Comparison of ENCODE assay signal across 12 cellular contexts in genomic region chr5:97355775-97356174, GRCh38.
DNase-seq lines count a peak whose midpoint lies in the region; ATAC-seq lines count a peak whose summit lies in the region.
"Had no signal": no experiment of that assay in that cellular context is flagged by ENCODE, and none has a peak within 500 bp of the region (broad histone marks: within the 10 kb centered on the region; RNA-seq: fewer than 3 reads in every experiment).

No MANE protein-coding gene starts in this region.

- no peaks in the 10 kb centered on the region for H3K27me3 ChIP-seq in Karpas-422 (ENCODE audit: low read length)
- H3K27me3 ChIP-seq: ascending aorta had no signal

- H3K4me1 ChIP-seq in Karpas-422 (ENCODE audit: low read length) = no peaks in the 10 kb centered on the region
- H3K4me1 ChIP-seq: ascending aorta had no signal

- H4K20me1 ChIP-seq in Karpas-422 (ENCODE audit: insufficient read depth, low read depth, low read length) = no peaks in the 10 kb centered on the region

- H3K36me3 ChIP-seq in Karpas-422 (ENCODE audit: insufficient read depth, low read length) = no peaks in the 10 kb centered on the region
- H3K36me3 ChIP-seq: ascending aorta had no signal

- H3K36me3 Mint-ChIP-seq in stimulated activated naive B cell treated with anti-CD40 and anti-IgM and Interleukin-4, amounts not matched to agents 10 μg/mL and 1 μg/mL and 100 μg/mL, for 72 hours = peaks cover 22 to 64% of the 10 kb centered on the region in 2 donors
- H3K36me3 Mint-ChIP-seq: activated CD8-positive, alpha-beta memory T cell treated with anti-CD3 and anti-CD28 coated beads, Interleukin-2, amount 10 ng/mL, durations not matched to agents 7 days and 5 days; T-cell had no signal

- H3K4me2 ChIP-seq in Karpas-422 (ENCODE audit: low read depth, low read length, poor library complexity, severe bottlenecking) = no peak overlapping the region

- H3K27ac Mint-ChIP-seq in stimulated activated naive B cell treated with anti-CD40 and anti-IgM and Interleukin-4, amounts not matched to agents 10 μg/mL and 1 μg/mL and 100 μg/mL, for 72 hours = peak overlapping the region; percentile 77
- H3K27ac Mint-ChIP-seq: activated CD8-positive, alpha-beta memory T cell treated with anti-CD3 and anti-CD28 coated beads, Interleukin-2, amount 10 ng/mL, durations not matched to agents 7 days and 5 days; T-cell had no signal

- DNase-seq in stimulated activated naive B cell treated with anti-CD40 and anti-IgM and Interleukin-4, amounts not matched to agents 10 μg/mL and 1 μg/mL and 100 μg/mL, for 72 hours = peak; percentile 16
- DNase-seq in Karpas-422 (no peak), nucleus accumbens (lab: John Stamatoyannopoulos, UW) (no peak), NCI-H2107 treated with DMSO at 0.1 percent for 48 hours (lab: John Stamatoyannopoulos, UW; ENCODE audit: unreplicated experiment) (no peak)
- DNase-seq: activated CD8-positive, alpha-beta memory T cell treated with anti-CD3 and anti-CD28 coated beads, Interleukin-2, amount 10 ng/mL, durations not matched to agents 7 days and 5 days; NCI-H524; T-cell had no signal

- peak overlapping the region in 1 of 2 donors; percentile 65 for H3K4me3 Mint-ChIP-seq in stimulated activated naive B cell treated with anti-CD40 and anti-IgM and Interleukin-4, amounts not matched to agents 10 μg/mL and 1 μg/mL and 100 μg/mL, for 72 hours
- H3K4me3 Mint-ChIP-seq: activated CD8-positive, alpha-beta memory T cell treated with anti-CD3 and anti-CD28 coated beads, Interleukin-2, amount 10 ng/mL, durations not matched to agents 7 days and 5 days; T-cell had no signal

- no peak overlapping the region for H2AFZ ChIP-seq in Karpas-422 (ENCODE audit: low read length)

- no peaks in the 10 kb centered on the region for H3K9me3 ChIP-seq in Karpas-422 (ENCODE audit: low read length)

- no peak overlapping the region for H3K27ac ChIP-seq in Karpas-422 (ENCODE audit: low read length)
- H3K27ac ChIP-seq: ascending aorta had no signal

- peaks cover 0 to 3% of the 10 kb centered on the region in 2 donors for H3K4me1 Mint-ChIP-seq in stimulated activated naive B cell treated with anti-CD40 and anti-IgM and Interleukin-4, amounts not matched to agents 10 μg/mL and 1 μg/mL and 100 μg/mL, for 72 hours
- H3K4me1 Mint-ChIP-seq: activated CD8-positive, alpha-beta memory T cell treated with anti-CD3 and anti-CD28 coated beads, Interleukin-2, amount 10 ng/mL, durations not matched to agents 7 days and 5 days; T-cell had no signal

- ATAC-seq in GM19025 (IDR thresholded peaks at IDR 0.05; ENCODE audit: low read depth, unreplicated experiment) (peak; percentile 96), GM21825 (IDR thresholded peaks at IDR 0.05; ENCODE audit: unreplicated experiment) (peak; percentile 99), HG03196 (IDR thresholded peaks at IDR 0.05; ENCODE audit: unreplicated experiment) (peak; percentile 96)
- ATAC-seq in stimulated activated naive B cell treated with anti-CD40 and anti-IgM and Interleukin-4, amounts not matched to agents 10 μg/mL and 1 μg/mL and 100 μg/mL, for 72 hours (replicated peaks) = peak; percentile 64 to 94
- ATAC-seq: activated CD8-positive, alpha-beta memory T cell treated with anti-CD3 and anti-CD28 coated beads, Interleukin-2, amount 10 ng/mL, durations not matched to agents 7 days and 5 days; sciatic nerve; T-cell had no signal

- no peaks in the 10 kb centered on the region for H3K9me2 ChIP-seq in Karpas-422 (replicated peaks; ENCODE audit: insufficient read depth, low read length)

- no peak overlapping the region for H3K9ac ChIP-seq in Karpas-422 (ENCODE audit: low read length)

- no peaks in the 10 kb centered on the region for H3K79me2 ChIP-seq in Karpas-422 (ENCODE audit: low read length)

- H3K4me3 ChIP-seq in Karpas-422 (ENCODE audit: low read length) = no peak overlapping the region
- H3K4me3 ChIP-seq: ascending aorta had no signal

- H3K9me3 Mint-ChIP-seq in stimulated activated naive B cell treated with anti-CD40 and anti-IgM and Interleukin-4, amounts not matched to agents 10 μg/mL and 1 μg/mL and 100 μg/mL, for 72 hours = peaks cover 27 to 30% of the 10 kb centered on the region in 2 donors

- H3K27me3 Mint-ChIP-seq in stimulated activated naive B cell treated with anti-CD40 and anti-IgM and Interleukin-4, amounts not matched to agents 10 μg/mL and 1 μg/mL and 100 μg/mL, for 72 hours = no peaks in the 10 kb centered on the region
- H3K27me3 Mint-ChIP-seq: activated CD8-positive, alpha-beta memory T cell treated with anti-CD3 and anti-CD28 coated beads, Interleukin-2, amount 10 ng/mL, durations not matched to agents 7 days and 5 days; T-cell had no signal
